In genomic region chr2:168457177-168457905, GRCh38 we compare ENCODE assay signal across 8 cellular contexts. TPM values are rescaled to one million over a fixed set of nuclear protein-coding genes. Genes with fewer than 3 reads are reported as not detected.
DNase-seq lines count a peak whose midpoint lies in the region; ATAC-seq, FAIRE-seq and TF ChIP-seq lines count a peak whose summit lies in the region.

No MANE protein-coding gene starts in this region.

- H3K4me2 ChIP-seq in PC-3 (ENCODE audit: low read length) (peak overlapping the region; percentile 97), parathyroid adenoma (ENCODE audit: low read length) (peak overlapping the region; percentile 86)

- FAIRE-seq in GM18507 (lab: Jason Lieb, UNC) (peak; percentile 48), D721Med (lab: Jason Lieb, UNC) (no peak)

- H3K9me3 ChIP-seq in PC-3 (ENCODE audit: low read length) (no peaks in the 10 kb centered on the region), parathyroid adenoma (ENCODE audit: control insufficient read depth, low read length) (no peaks in the 10 kb centered on the region)

- peaks cover 16% of the 10 kb centered on the region for H4K20me1 ChIP-seq in PC-3 (ENCODE audit: low read length)

- H3K9ac ChIP-seq in PC-3 (ENCODE audit: low read length) (peak overlapping the region; percentile 73), parathyroid adenoma (peak overlapping the region; percentile 56)

- H3F3A ChIP-seq in PC-3 (ENCODE audit: low read length, unreplicated experiment): no peaks in the 10 kb centered on the region

- POLR2A ChIA-PET in PC-3 (lab: Charles Lee; ENCODE audit: unreplicated experiment): no interaction called here

- H3K79me2 ChIP-seq in PC-3 (ENCODE audit: low read length) (peaks cover 61% of the 10 kb centered on the region), parathyroid adenoma (peaks cover 14% of the 10 kb centered on the region)

- H3K27ac ChIP-seq in PC-3 (ENCODE audit: low read length) (no peak overlapping the region), parathyroid adenoma (peak overlapping the region; percentile 58)

- TSS peak; percentile 43 for BruUV-seq in PC-3 (replicated peaks; lab: Mats Ljungman, UMichigan)

- ATAC-seq in PC-3 (no peak), left lobe of liver (no peak)
- ATAC-seq in activated CD4-positive, CD25-positive, alpha-beta regulatory T cell treated with anti-CD3 and anti-CD28 coated beads, Interleukin-2, amount 50 U/mL, for 24 hours: no peak

- no peak for TF ChIP-seq POLR2A in erythroblast (IDR thresholded peaks at IDR 0.05; ENCODE audit: low read length)

- intact Hi-C loops in PC-3 (cut with micrococcal nuclease): loop anchor here (2.0 to 5.0 kb wide), 3 partner anchors 70 to 125 kb away; no protein-coding TSS in a partner anchor

- CTCF ChIA-PET in PC-3 (lab: Charles Lee): no interaction called here

- DNase-seq in AG09309 (ENCODE audit: low read depth) (no peak), GM18507 (ENCODE audit: extremely low spot score, insufficient read length, low read depth) (no peak), PC-3 (peak; percentile 38), erythroblast (lab: John Stamatoyannopoulos, UW) (peak; percentile 31 to 41), left lobe of liver (ENCODE audit: low spot score) (no peak), D721Med (ENCODE audit: insufficient read length, low spot score) (no peak)

- peak overlapping the region; percentile 76 for H2AFZ ChIP-seq in PC-3 (ENCODE audit: low read length)
- peak overlapping the region; percentile 98 for H2AFZ ChIP-seq in parathyroid adenoma

- H3K36me3 ChIP-seq in PC-3 (ENCODE audit: low read depth, low read length) (no peaks in the 10 kb centered on the region), parathyroid adenoma (ENCODE audit: control insufficient read depth, insufficient read depth, low read length) (no peaks in the 10 kb centered on the region)

- H3K9me2 ChIP-seq in PC-3 (replicated peaks; ENCODE audit: low read length): no peaks in the 10 kb centered on the region

- H3K4me1 ChIP-seq in PC-3 (ENCODE audit: insufficient read depth, low read length): peaks cover 18% of the 10 kb centered on the region
- H3K4me1 ChIP-seq in parathyroid adenoma: peaks cover 4% of the 10 kb centered on the region

- TF ChIP-seq CTCF in AG09309 (IDR thresholded peaks at IDR 0.05; ENCODE audit: control insufficient read depth, insufficient read depth, low read depth, low read length, missing control alignments) (no peak), PC-3 (conservative IDR thresholded peaks at IDR 0.05; ENCODE audit: low read depth, low read length) (no peak), parathyroid adenoma (IDR thresholded peaks at IDR 0.05) (no peak), D721Med (IDR thresholded peaks at IDR 0.05; ENCODE audit: insufficient read depth, missing control alignments) (no peak)

- H3K27me3 ChIP-seq in PC-3 (ENCODE audit: low read length) (no peaks in the 10 kb centered on the region), parathyroid adenoma (ENCODE audit: control insufficient read depth, insufficient read depth, low read length) (no peaks in the 10 kb centered on the region)

- H3K4me3 ChIP-seq in AG09309 (ENCODE audit: control insufficient read depth, low read depth, low read length) (peak overlapping the region; percentile 71), PC-3 (ENCODE audit: low read length) (peak overlapping the region; percentile 77), parathyroid adenoma (ENCODE audit: low read depth, low read length) (peak overlapping the region; percentile 60)

RNA-seq across cellular contexts. Expression of gene CERS6, which starts 1.3 kb away (rescaled TPM):
- 24.2 and 25.9 TPM in 2 replicates for total RNA-seq in PC-3 (2014; rRNA removed)
- 11.3 TPM for total RNA-seq in left lobe of liver

Comparison
In these comparisons a context has a peak if more than half of its experiments do, and no peak if none do; other contexts are left out.
1. DNase-seq: peak in PC-3 (single experiment) and erythroblast (2 of 2); none in AG09309 (single experiment), GM18507 (single experiment), left lobe of liver (single experiment) and D721Med (single experiment).
2. Peak in every context shown above with its lines, with median percentiles within 50 percentile points of each other: H3K4me3 ChIP-seq.